Comparison of ENCODE assay signal across 8 cellular contexts in genomic region chr7:140640727-140641531, GRCh38. TPM values are rescaled to one million over a fixed set of nuclear protein-coding genes. Genes with fewer than 3 reads are reported as not detected.
DNase-seq lines count a peak whose midpoint lies in the region; TF ChIP-seq lines count a peak whose summit lies in the region.

A gene with protein sequence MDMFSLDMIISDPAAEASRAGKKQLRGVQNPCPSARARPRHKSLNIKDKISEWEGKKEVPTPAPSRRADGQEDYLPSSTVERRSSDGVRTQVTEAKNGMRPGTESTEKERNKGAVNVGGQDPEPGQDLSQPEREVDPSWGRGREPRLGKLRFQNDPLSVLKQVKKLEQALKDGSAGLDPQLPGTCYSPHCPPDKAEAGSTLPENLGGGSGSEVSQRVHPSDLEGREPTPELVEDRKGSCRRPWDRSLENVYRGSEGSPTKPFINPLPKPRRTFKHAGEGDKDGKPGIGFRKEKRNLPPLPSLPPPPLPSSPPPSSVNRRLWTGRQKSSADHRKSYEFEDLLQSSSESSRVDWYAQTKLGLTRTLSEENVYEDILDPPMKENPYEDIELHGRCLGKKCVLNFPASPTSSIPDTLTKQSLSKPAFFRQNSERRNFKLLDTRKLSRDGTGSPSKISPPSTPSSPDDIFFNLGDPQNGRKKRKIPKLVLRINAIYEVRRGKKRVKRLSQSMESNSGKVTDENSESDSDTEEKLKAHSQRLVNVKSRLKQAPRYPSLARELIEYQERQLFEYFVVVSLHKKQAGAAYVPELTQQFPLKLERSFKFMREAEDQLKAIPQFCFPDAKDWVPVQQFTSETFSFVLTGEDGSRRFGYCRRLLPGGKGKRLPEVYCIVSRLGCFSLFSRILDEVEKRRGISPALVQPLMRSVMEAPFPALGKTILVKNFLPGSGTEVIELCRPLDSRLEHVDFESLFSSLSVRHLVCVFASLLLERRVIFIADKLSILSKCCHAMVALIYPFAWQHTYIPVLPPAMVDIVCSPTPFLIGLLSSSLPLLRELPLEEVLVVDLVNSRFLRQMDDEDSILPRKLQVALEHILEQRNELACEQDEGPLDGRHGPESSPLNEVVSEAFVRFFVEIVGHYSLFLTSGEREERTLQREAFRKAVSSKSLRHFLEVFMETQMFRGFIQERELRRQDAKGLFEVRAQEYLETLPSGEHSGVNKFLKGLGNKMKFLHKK (minus strand): TSS chr7:140640813. CDS start chr7:140602397, 38,416 bp downstream.

- intact Hi-C loops in posterior vena cava (cut with DNase I), result no loop called here

- in situ Hi-C loops in astrocyte of the spinal cord (cut with HindIII; ENCODE audit: low sequenced_read_pairs), result no loop called here

- POLR2A ChIA-PET in GM10248 (lab: Yijun Ruan, JAX), result no interaction called here

- peak; percentile 45 for DNase-seq in GM10248 (ENCODE audit: extremely low spot score)
- DNase-seq in NCI-H345 (lab: John Stamatoyannopoulos, UW), result peak; percentile 66
- DNase-seq in astrocyte of the spinal cord (ENCODE audit: low read depth, low spot score), result peak; percentile 86
- peak; percentile 50 to 77 for DNase-seq in hippocampal formation (lab: John Stamatoyannopoulos, UW)
- DNase-seq in posterior vena cava (ENCODE audit: low spot score), result peak; percentile 90
- no peak for DNase-seq in GF-D8 (lab: John Stamatoyannopoulos, UW)
- no peak for DNase-seq in activated CD8-positive, alpha-beta memory T cell treated with anti-CD3 and anti-CD28 coated beads, Interleukin-2, amount 50 U/mL, for 48 hours
- DNase-seq in stimulated activated naive CD4-positive, alpha-beta T cell treated with Interleukin-2 at 50 U/mL for 16 hours (lab: John Stamatoyannopoulos, UW), result no peak

- TF ChIP-seq CTCF in GM10248 (IDR thresholded peaks at IDR 0.05; ENCODE audit: control extremely low read depth, extremely low read depth, low read depth, missing control alignments), result no peak
- TF ChIP-seq CTCF in astrocyte of the spinal cord (IDR thresholded peaks at IDR 0.05; ENCODE audit: low read depth, low read length), result no peak

- peak within 1 kb of the TSS; percentile 71 for H3K4me3 ChIP-seq in astrocyte of the spinal cord (ENCODE audit: low read depth, low read length)

- CTCF ChIA-PET in GM10248 (lab: Yijun Ruan, JAX), result interaction anchor here (1.4 kb wide), 1 partner anchor 12 kb away, joined by 5 read pairs; no protein-coding TSS in a partner anchor

RNA-seq across cellular contexts. Expression of the gene that starts here (rescaled TPM):
- total RNA-seq in posterior vena cava, result 10 to 100 TPM; 13.7 to 26.4 TPM

Comparison
In these comparisons a context has a peak if more than half of its experiments do, and no peak if none do; other contexts are left out.
1. DNase-seq: peak in GM10248 (single experiment), NCI-H345 (single experiment), astrocyte of the spinal cord (single experiment), hippocampal formation (2 of 2) and posterior vena cava (single experiment); none in GF-D8 (single experiment), activated CD8-positive, alpha-beta memory T cell treated with anti-CD3 and anti-CD28 coated beads, Interleukin-2, amount 50 U/mL, for 48 hours (single experiment) and stimulated activated naive CD4-positive, alpha-beta T cell treated with Interleukin-2 at 50 U/mL for 16 hours (single experiment).